17 cellular contexts compared by ENCODE assay signal in the genomic region with DNA sequence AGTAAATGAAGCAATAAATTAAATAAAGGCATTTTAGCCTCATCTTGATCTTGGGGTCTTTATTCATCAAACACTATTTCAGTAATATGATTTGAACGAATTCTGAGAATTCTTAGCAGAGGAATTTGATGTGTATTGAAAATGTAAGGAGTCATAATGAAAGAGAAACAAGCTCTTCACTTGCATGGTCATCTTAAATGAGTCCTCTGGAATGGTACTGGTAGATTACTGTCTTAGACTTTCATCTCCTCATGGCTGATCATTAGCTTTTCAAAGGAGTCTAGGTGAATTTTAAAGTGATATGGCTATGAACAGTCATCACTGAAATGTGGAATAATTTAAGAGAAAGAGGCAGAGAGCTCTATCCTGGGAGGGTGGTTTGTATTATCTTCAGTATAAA. TPM values are rescaled to one million over a fixed set of nuclear protein-coding genes. Genes with fewer than 3 reads are reported as not detected.
A peak's percentile ranks its signal among the peaks of the same experiment; 100 is the strongest.
DNase-seq lines count a peak whose midpoint lies in the region; ATAC-seq, FAIRE-seq and TF ChIP-seq lines count a peak whose summit lies in the region.
"Had no signal": no experiment of that assay in that cellular context is flagged by ENCODE, and none has a peak within 500 bp of the region (broad histone marks: within the 10 kb centered on the region; RNA-seq: fewer than 3 reads in every experiment).

No MANE protein-coding gene starts in this region.

- no peak for DNase-seq in activated CD4-positive, alpha-beta T cell treated with anti-CD3 and anti-CD28 coated beads for 36 hours
- no peak for DNase-seq in activated CD4-positive, alpha-beta T cell treated with anti-CD3 and anti-CD28 coated beads, Interleukin-2, amount 10 ng/mL, durations not matched to agents 7 days and 5 days
- no peak for DNase-seq in activated CD4-positive, alpha-beta memory T cell treated with anti-CD3 and anti-CD28 coated beads, Interleukin-2, amount 10 ng/mL, durations not matched to agents 7 days and 5 days
- DNase-seq in natural killer cell (no peak), GM12891 (ENCODE audit: insufficient read length, low spot score) (no peak), AG20443 (ENCODE audit: low spot score) (no peak)
- DNase-seq: 8988T; activated CD4-positive, alpha-beta T cell treated with anti-CD3 and anti-CD28 coated beads, Interleukin-2, amount 50 U/mL, for 1 hour; hippocampal formation; Kasumi-1; kidney glomerular epithelial cell; NCI-H69; OCI-M1; stimulated activated naive CD4-positive, alpha-beta T cell treated with Interleukin-2 at 50 U/mL for 16 hours had no signal

- peaks cover 42% of the 10 kb centered on the region for H3K4me1 Mint-ChIP-seq in activated CD4-positive, alpha-beta T cell treated with anti-CD3 and anti-CD28 coated beads for 36 hours
- H3K4me1 Mint-ChIP-seq in activated CD4-positive, alpha-beta T cell treated with anti-CD3 and anti-CD28 coated beads, Interleukin-2, amount 10 ng/mL, durations not matched to agents 7 days and 5 days, result peaks cover 49% of the 10 kb centered on the region
- peaks cover 63% of the 10 kb centered on the region for H3K4me1 Mint-ChIP-seq in activated CD4-positive, alpha-beta memory T cell treated with anti-CD3 and anti-CD28 coated beads, Interleukin-2, amount 10 ng/mL, durations not matched to agents 7 days and 5 days
- H3K4me1 Mint-ChIP-seq in natural killer cell, result peaks cover 50 to 63% of the 10 kb centered on the region in 2 donors

- TF ChIP-seq POLR2A in GM12891 (IDR thresholded peaks at IDR 0.05; ENCODE audit: low read depth, low read length), result no peak

- no peaks in the 10 kb centered on the region for H3K9me3 Mint-ChIP-seq in activated CD4-positive, alpha-beta T cell treated with anti-CD3 and anti-CD28 coated beads for 36 hours (ENCODE audit: low read depth)
- H3K9me3 Mint-ChIP-seq in activated CD4-positive, alpha-beta T cell treated with anti-CD3 and anti-CD28 coated beads, Interleukin-2, amount 10 ng/mL, durations not matched to agents 7 days and 5 days, result no peaks in the 10 kb centered on the region
- H3K9me3 Mint-ChIP-seq in activated CD4-positive, alpha-beta memory T cell treated with anti-CD3 and anti-CD28 coated beads, Interleukin-2, amount 10 ng/mL, durations not matched to agents 7 days and 5 days, result no peaks in the 10 kb centered on the region
- no peaks in the 10 kb centered on the region for H3K9me3 Mint-ChIP-seq in natural killer cell

- ATAC-seq in activated CD4-positive, alpha-beta T cell treated with anti-CD3 and anti-CD28 coated beads for 36 hours, result peak; percentile 65
- peak; percentile 57 for ATAC-seq in GM21381 (IDR thresholded peaks at IDR 0.05; ENCODE audit: unreplicated experiment)
- no peak for ATAC-seq in natural killer cell
- no peak for ATAC-seq in GM18867 (IDR thresholded peaks at IDR 0.05; ENCODE audit: unreplicated experiment)

- no peaks in the 10 kb centered on the region for H3K27me3 Mint-ChIP-seq in activated CD4-positive, alpha-beta T cell treated with anti-CD3 and anti-CD28 coated beads for 36 hours
- no peaks in the 10 kb centered on the region for H3K27me3 Mint-ChIP-seq in activated CD4-positive, alpha-beta T cell treated with anti-CD3 and anti-CD28 coated beads, Interleukin-2, amount 10 ng/mL, durations not matched to agents 7 days and 5 days
- no peaks in the 10 kb centered on the region for H3K27me3 Mint-ChIP-seq in activated CD4-positive, alpha-beta memory T cell treated with anti-CD3 and anti-CD28 coated beads, Interleukin-2, amount 10 ng/mL, durations not matched to agents 7 days and 5 days
- H3K27me3 Mint-ChIP-seq in natural killer cell (ENCODE audit: low read depth in 2 of 2), result no peaks in the 10 kb centered on the region

- no peak for FAIRE-seq in GM12891 (lab: Jason Lieb, UNC)
- FAIRE-seq: endometrium had no signal

- POLR2A ChIA-PET in activated CD4-positive, alpha-beta T cell treated with anti-CD3 and anti-CD28 coated beads for 36 hours (lab: Charles Lee), result no interaction called here
- POLR2A ChIA-PET in activated CD4-positive, alpha-beta T cell treated with anti-CD3 and anti-CD28 coated beads, Interleukin-2, amount 10 ng/mL, durations not matched to agents 7 days and 5 days (lab: Charles Lee), result interaction anchor here (0.7 kb wide), 1 partner anchor 66 kb away, joined by 3 read pairs; no protein-coding TSS in a partner anchor
- POLR2A ChIA-PET in activated CD4-positive, alpha-beta memory T cell treated with anti-CD3 and anti-CD28 coated beads, Interleukin-2, amount 10 ng/mL, durations not matched to agents 7 days and 5 days (lab: Charles Lee), result interaction anchor here (0.5 to 4.0 kb wide), 9 partner anchors 9 to 1045 kb away, joined by 3 to 37 read pairs (median 3); a partner anchor contains a TSS

- CTCF ChIA-PET in activated CD4-positive, alpha-beta T cell treated with anti-CD3 and anti-CD28 coated beads for 36 hours (lab: Charles Lee), result interaction anchor here (0.8 to 2.3 kb wide), 8 partner anchors 14 to 63 kb away, joined by 3 to 6 read pairs (median 4); a partner anchor contains a TSS
- CTCF ChIA-PET in activated CD4-positive, alpha-beta T cell treated with anti-CD3 and anti-CD28 coated beads, Interleukin-2, amount 10 ng/mL, durations not matched to agents 7 days and 5 days (lab: Charles Lee), result interaction anchor here (0.7 to 1.5 kb wide), 8 partner anchors 8 to 77 kb away, joined by 3 to 5 read pairs (median 3); no protein-coding TSS in a partner anchor
- CTCF ChIA-PET in activated CD4-positive, alpha-beta memory T cell treated with anti-CD3 and anti-CD28 coated beads, Interleukin-2, amount 10 ng/mL, durations not matched to agents 7 days and 5 days (lab: Charles Lee), result interaction anchor here (1.0 to 4.0 kb wide), 3 partner anchors 8 to 129 kb away, joined by 3 to 28 read pairs (median 4); a partner anchor contains a TSS

- H3K36me3 Mint-ChIP-seq in activated CD4-positive, alpha-beta T cell treated with anti-CD3 and anti-CD28 coated beads for 36 hours (ENCODE audit: low read depth), result peaks cover 66% of the 10 kb centered on the region
- peaks cover 58% of the 10 kb centered on the region for H3K36me3 Mint-ChIP-seq in activated CD4-positive, alpha-beta T cell treated with anti-CD3 and anti-CD28 coated beads, Interleukin-2, amount 10 ng/mL, durations not matched to agents 7 days and 5 days (ENCODE audit: low read depth)
- peaks cover 63% of the 10 kb centered on the region for H3K36me3 Mint-ChIP-seq in activated CD4-positive, alpha-beta memory T cell treated with anti-CD3 and anti-CD28 coated beads, Interleukin-2, amount 10 ng/mL, durations not matched to agents 7 days and 5 days (ENCODE audit: low read depth)
- H3K36me3 Mint-ChIP-seq in natural killer cell, result peaks cover 24% of the 10 kb centered on the region

- intact Hi-C loops in activated CD4-positive, alpha-beta T cell treated with anti-CD3 and anti-CD28 coated beads for 36 hours (cut with DNase I, micrococcal nuclease), result loop anchor here in 1 of 2 experiments (1.0 kb wide), 1 partner anchor 30 kb away; a partner anchor contains a TSS
- intact Hi-C loops in natural killer cell (cut with micrococcal nuclease), result no loop called here

- no peak overlapping the region for H3K4me3 Mint-ChIP-seq in activated CD4-positive, alpha-beta T cell treated with anti-CD3 and anti-CD28 coated beads for 36 hours
- no peak overlapping the region for H3K4me3 Mint-ChIP-seq in activated CD4-positive, alpha-beta T cell treated with anti-CD3 and anti-CD28 coated beads, Interleukin-2, amount 10 ng/mL, durations not matched to agents 7 days and 5 days
- no peak overlapping the region for H3K4me3 Mint-ChIP-seq in activated CD4-positive, alpha-beta memory T cell treated with anti-CD3 and anti-CD28 coated beads, Interleukin-2, amount 10 ng/mL, durations not matched to agents 7 days and 5 days
- no peak overlapping the region for H3K4me3 Mint-ChIP-seq in natural killer cell

- no peak for TF ChIP-seq CTCF in natural killer cell (IDR thresholded peaks at IDR 0.05)

- H3K27ac Mint-ChIP-seq in activated CD4-positive, alpha-beta T cell treated with anti-CD3 and anti-CD28 coated beads for 36 hours, result peak overlapping the region; percentile 73
- no peak overlapping the region for H3K27ac Mint-ChIP-seq in activated CD4-positive, alpha-beta T cell treated with anti-CD3 and anti-CD28 coated beads, Interleukin-2, amount 10 ng/mL, durations not matched to agents 7 days and 5 days
- peak overlapping the region; percentile 44 for H3K27ac Mint-ChIP-seq in activated CD4-positive, alpha-beta memory T cell treated with anti-CD3 and anti-CD28 coated beads, Interleukin-2, amount 10 ng/mL, durations not matched to agents 7 days and 5 days
- peak overlapping the region; percentile 33 to 67 for H3K27ac Mint-ChIP-seq in natural killer cell

TF ChIP-seq in GM12891, 5 proteins besides CTCF, POLR2A, EP300 and RAD21:
- no peak for TF ChIP-seq POLR2AphosphoS5 (IDR thresholded peaks at IDR 0.05; ENCODE audit: low read depth, low read length)
- no peak for TF ChIP-seq SPI1 (IDR thresholded peaks at IDR 0.05; ENCODE audit: low read depth, low read length)
- no peak for TF ChIP-seq TAF1 (IDR thresholded peaks at IDR 0.05; ENCODE audit: low read depth, low read length)
- no peak for TF ChIP-seq PAX5 (IDR thresholded peaks at IDR 0.05; ENCODE audit: insufficient read depth, low read length, severe bottlenecking)
- no peak for TF ChIP-seq POU2F2 (IDR thresholded peaks at IDR 0.05; ENCODE audit: low read depth, low read length)

RNA-seq across cellular contexts. Expression of a gene that starts 30.0 kb away (rescaled TPM):
- 100 to 1,000 TPM; 233 to 351 TPM for total RNA-seq in activated CD4-positive, alpha-beta T cell treated with anti-CD3 and anti-CD28 coated beads for 36 hours
- 100 to 1,000 TPM; 208 to 259 TPM for total RNA-seq in activated CD4-positive, alpha-beta T cell treated with anti-CD3 and anti-CD28 coated beads, Interleukin-2, amount 10 ng/mL, durations not matched to agents 7 days and 5 days
- total RNA-seq in activated CD4-positive, alpha-beta memory T cell treated with anti-CD3 and anti-CD28 coated beads, Interleukin-2, amount 10 ng/mL, durations not matched to agents 7 days and 5 days, result 100 to 1,000 TPM; 188 to 202 TPM
- 100 to 1,000 TPM; 330 to 355 (median 353) TPM for total RNA-seq in natural killer cell
- polyA plus RNA-seq in GM12891 (2012; ENCODE audit: low read depth, missing spikeins), result 62.3 TPM

Comparison
In these comparisons a context has a peak if more than half of its experiments do, and no peak if none do; other contexts are left out.
1. ATAC-seq: peak in activated CD4-positive, alpha-beta T cell treated with anti-CD3 and anti-CD28 coated beads for 36 hours (single experiment) and GM21381 (single experiment); none in natural killer cell (0 of 3) and GM18867 (single experiment).